Comparison of ENCODE assay signal across 18 cellular contexts in genomic region chr2:10541081-10541480, GRCh38.
"Had no signal": no experiment of that assay in that cellular context is flagged by ENCODE, and none has a peak within 500 bp of the region (broad histone marks: within the 10 kb centered on the region; RNA-seq: fewer than 3 reads in every experiment).

No MANE protein-coding gene starts in this region.

- H3K27ac ChIP-seq: colonic mucosa, dorsolateral prefrontal cortex, heart left ventricle, pancreas, tibial artery, upper lobe of left lung, uterus had no signal

- H3K9me3 ChIP-seq: colonic mucosa, heart left ventricle, pancreas, tibial artery, upper lobe of left lung, uterus had no signal

- DNase-seq: colonic mucosa; dorsolateral prefrontal cortex; effector CD8-positive, alpha-beta T cell; hippocampal formation; left colon; left ventricle myocardium superior; mesenchymal stem cell; naive B cell; occipital lobe; pancreas; small intestine; stimulated activated CD4-positive, alpha-beta T cell treated with anti-CD3 and anti-CD28 coated beads, Interleukin-4, amount 100 ng/mL, for 1 hour; stimulated activated CD8-positive, alpha-beta memory T cell treated with anti-CD3 and anti-CD28 coated beads, Interleukin-4, amount 100 ng/mL, for 48 hours; tibial artery; upper lobe of left lung; uterus had no signal

- H3K27me3 ChIP-seq: colonic mucosa, dorsolateral prefrontal cortex, heart left ventricle, pancreas, tibial artery, upper lobe of left lung, uterus had no signal

- H3K4me3 ChIP-seq: colonic mucosa, dorsolateral prefrontal cortex, heart left ventricle, lung, pancreas, tibial artery, upper lobe of left lung, uterus had no signal

- H3K4me1 ChIP-seq: colonic mucosa, heart left ventricle, pancreas, tibial artery, upper lobe of left lung, uterus had no signal

- H3K36me3 ChIP-seq: colonic mucosa, heart left ventricle, pancreas, tibial artery, upper lobe of left lung, uterus had no signal
